In genomic region chr1:178581351-178581951, GRCh38 we compare ENCODE assay signal across 9 cellular contexts.
DNase-seq lines count a peak whose midpoint lies in the region; ATAC-seq and TF ChIP-seq lines count a peak whose summit lies in the region.
"Had no signal": no experiment of that assay in that cellular context is flagged by ENCODE, and none has a peak within 500 bp of the region (broad histone marks: within the 10 kb centered on the region; RNA-seq: fewer than 3 reads in every experiment).

No MANE protein-coding gene starts in this region.

- H3K27ac ChIP-seq in upper lobe of right lung: no peak overlapping the region

- ATAC-seq in GM19438 (IDR thresholded peaks at IDR 0.05; ENCODE audit: low read depth, unreplicated experiment) (peak; percentile 74), HG03097 (IDR thresholded peaks at IDR 0.05; ENCODE audit: low FRiP score, unreplicated experiment) (peak; percentile 71), upper lobe of right lung (no peak)
- ATAC-seq: activated CD8-positive, alpha-beta T cell treated with anti-CD3 and anti-CD28 coated beads, Interleukin-2, amount 10 ng/mL, durations not matched to agents 7 days and 5 days had no signal

- no peak overlapping the region for H3K4me3 ChIP-seq in upper lobe of right lung

- no peaks in the 10 kb centered on the region for H3K36me3 ChIP-seq in upper lobe of right lung

- no peaks in the 10 kb centered on the region for H3K4me1 ChIP-seq in upper lobe of right lung

- TF ChIP-seq CTCF in upper lobe of right lung (IDR thresholded peaks at IDR 0.05): no peak

- H3K9me3 ChIP-seq in upper lobe of right lung: no peaks in the 10 kb centered on the region

- TF ChIP-seq POLR2A in Raji (IDR thresholded peaks at IDR 0.05; ENCODE audit: insufficient read depth, low read depth, low read length): peak; percentile 44

- no peaks in the 10 kb centered on the region for H3K27me3 ChIP-seq in upper lobe of right lung

- intact Hi-C loops in upper lobe of right lung (cut with DNase I): no loop called here

- DNase-seq in COLO668 (lab: John Stamatoyannopoulos, UW; ENCODE audit: unreplicated experiment): peak; percentile 24
- no peak for DNase-seq in upper lobe of right lung
- no peak for DNase-seq in UCSD-AML1 (lab: John Stamatoyannopoulos, UW; ENCODE audit: unreplicated experiment)
- no peak for DNase-seq in NCI-H128 (lab: John Stamatoyannopoulos, UW; ENCODE audit: unreplicated experiment)
- no peak for DNase-seq in AG20443 (ENCODE audit: low spot score)
- DNase-seq: activated CD8-positive, alpha-beta T cell treated with anti-CD3 and anti-CD28 coated beads, Interleukin-2, amount 10 ng/mL, durations not matched to agents 7 days and 5 days had no signal
